In genomic region chr19:45815501-45816216, GRCh38 we compare ENCODE assay signal across 1 cellular context.
TF ChIP-seq lines count a peak whose summit lies in the region.

No MANE protein-coding gene starts in this region.

TF ChIP-seq in HepG2, 621 proteins besides CTCF, POLR2A, EP300 and RAD21:
- peak; percentile 26 for TF ChIP-seq RBM22 (optimal IDR thresholded peaks at IDR 0.05; ENCODE audit: low read length)
- no peak for TF ChIP-seq IRF2 (CRISPR knock-in tag; IDR thresholded peaks at IDR 0.05)
- no peak for TF ChIP-seq ZFAT (CRISPR knock-in tag; conservative IDR thresholded peaks at IDR 0.05)
- no peak for TF ChIP-seq ZNF121 (CRISPR knock-in tag; IDR thresholded peaks at IDR 0.05)
- no peak for TF ChIP-seq ZNF891 (CRISPR knock-in tag; IDR thresholded peaks at IDR 0.05)
